ENCODE assay signal across 8 cellular contexts in genomic region chr11:123235117-123235686, GRCh38. TPM values are rescaled to one million over a fixed set of nuclear protein-coding genes. Genes with fewer than 3 reads are reported as not detected.
DNase-seq lines count a peak whose midpoint lies in the region; ATAC-seq and TF ChIP-seq lines count a peak whose summit lies in the region.

No MANE protein-coding gene starts in this region.

- WGBS in hepatocyte (ENCODE audit: low lambda C conversion rate, missing lambda C conversion rate), result 78% methylated on average over 14 of the region's 14 CpGs

- TF ChIP-seq CTCF in Caco-2 (IDR thresholded peaks at IDR 0.05; ENCODE audit: insufficient read depth in 1 of 2, low read depth in 1 of 2, low read length in 1 of 2, severe bottlenecking in 1 of 2, unreplicated experiment in 1 of 2) (peak; percentile 37 to 49), LNCAP (IDR thresholded peaks at IDR 0.05) (peak; percentile 86), hepatocyte (IDR thresholded peaks at IDR 0.05; ENCODE audit: poor library complexity) (peak; percentile 44)

- peaks cover 16% of the 10 kb centered on the region for H3K4me1 Mint-ChIP-seq in Caco-2 (ENCODE audit: low read depth, unreplicated experiment)
- peaks cover 17% of the 10 kb centered on the region for H3K4me1 Mint-ChIP-seq in activated T-cell treated with anti-CD3 and anti-CD28 coated beads, Interleukin-2, amount 50 U/mL, for 4 hours (ENCODE audit: low read depth)

- DNase-seq in Caco-2 (peak in 1 of 2 experiments; percentile 36), hepatocyte (ENCODE audit: low spot score) (no peak), mesenteric fat pad (ENCODE audit: low spot score) (no peak)
- peak; percentile 36 for DNase-seq in activated T-cell treated with anti-CD3 and anti-CD28 coated beads, Interleukin-2, amount 50 U/mL, for 4 hours
- peak; percentile 23 to 39 (median 31) for DNase-seq in stimulated activated CD4-positive, alpha-beta T cell treated with anti-CD3 and anti-CD28 coated beads, TNF-alpha, amount 100 ng/mL, for 48 hours (ENCODE audit: low read depth in 3 of 3)

- no peaks in the 10 kb centered on the region for H3K36me3 Mint-ChIP-seq in Caco-2 (ENCODE audit: insufficient read depth, unreplicated experiment)
- no peaks in the 10 kb centered on the region for H3K36me3 Mint-ChIP-seq in activated T-cell treated with anti-CD3 and anti-CD28 coated beads, Interleukin-2, amount 50 U/mL, for 4 hours (ENCODE audit: insufficient read depth)

- H3K27ac ChIP-seq in hepatocyte, result no peak overlapping the region

- H3K79me2 ChIP-seq in hepatocyte, result no peaks in the 10 kb centered on the region

- ATAC-seq in activated T-cell treated with anti-CD3 and anti-CD28 coated beads, Interleukin-2, amount 50 U/mL, for 4 hours, result no peak
- ATAC-seq in GM21786 (IDR thresholded peaks at IDR 0.05; ENCODE audit: unreplicated experiment) (no peak), GM19324 (IDR thresholded peaks at IDR 0.05; ENCODE audit: low FRiP score, unreplicated experiment) (no peak)

- no peak overlapping the region for H3K4me3 Mint-ChIP-seq in Caco-2 (ENCODE audit: unreplicated experiment)
- H3K4me3 Mint-ChIP-seq in activated T-cell treated with anti-CD3 and anti-CD28 coated beads, Interleukin-2, amount 50 U/mL, for 4 hours, result no peak overlapping the region

- H2AFZ ChIP-seq in hepatocyte, result no peak overlapping the region

- no peaks in the 10 kb centered on the region for H3K9me2 ChIP-seq in hepatocyte (replicated peaks; ENCODE audit: insufficient read depth)

- H3K27ac Mint-ChIP-seq in Caco-2 (ENCODE audit: unreplicated experiment), result no peak overlapping the region

- H3K4me3 ChIP-seq in Caco-2 (ENCODE audit: low read depth, low read length), result no peak overlapping the region
- no peak overlapping the region for H3K4me3 ChIP-seq in hepatocyte

- intact Hi-C loops in Caco-2 (cut with micrococcal nuclease; ENCODE audit: unreplicated experiment), result no loop called here

- CTCF ChIA-PET in Caco-2 (lab: Charles Lee), result interaction anchor here (0.6 kb wide), 1 partner anchor 12 kb away, joined by 5 read pairs; no protein-coding TSS in a partner anchor

- no peak overlapping the region for H3K4me2 ChIP-seq in hepatocyte

- H3K27me3 ChIP-seq in Caco-2 (replicated peaks; ENCODE audit: control insufficient read depth, insufficient read depth, low read length) (no peaks in the 10 kb centered on the region), hepatocyte (no peaks in the 10 kb centered on the region)

- H3K36me3 ChIP-seq in Caco-2 (ENCODE audit: control insufficient read depth, insufficient read depth, low read length) (no peaks in the 10 kb centered on the region), hepatocyte (replicated peaks; ENCODE audit: insufficient read depth, low read depth) (no peaks in the 10 kb centered on the region)

- H3K4me1 ChIP-seq in Caco-2 (peaks cover 26% of the 10 kb centered on the region), hepatocyte (ENCODE audit: insufficient read depth) (peaks cover 21% of the 10 kb centered on the region)

- H3K9me3 ChIP-seq in Caco-2 (no peaks in the 10 kb centered on the region), hepatocyte (ENCODE audit: low read depth) (no peaks in the 10 kb centered on the region)

- no peaks in the 10 kb centered on the region for H4K20me1 ChIP-seq in hepatocyte (ENCODE audit: insufficient read depth, poor library complexity, severe bottlenecking)

- no peaks in the 10 kb centered on the region for H3K27me3 Mint-ChIP-seq in Caco-2 (ENCODE audit: insufficient read depth, unreplicated experiment)
- H3K27me3 Mint-ChIP-seq in activated T-cell treated with anti-CD3 and anti-CD28 coated beads, Interleukin-2, amount 50 U/mL, for 4 hours (ENCODE audit: low read depth), result peaks cover 2% of the 10 kb centered on the region

- POLR2A ChIA-PET in Caco-2 (lab: Charles Lee), result no interaction called here

- no peaks in the 10 kb centered on the region for H3K9me3 Mint-ChIP-seq in Caco-2 (ENCODE audit: unreplicated experiment)
- no peaks in the 10 kb centered on the region for H3K9me3 Mint-ChIP-seq in activated T-cell treated with anti-CD3 and anti-CD28 coated beads, Interleukin-2, amount 50 U/mL, for 4 hours

- BruUV-seq in Caco-2 (replicated peaks; lab: Mats Ljungman, UMichigan), result no TSS peak

RNA-seq across cellular contexts. Expression of gene CLMP, which starts 40.2 kb away (rescaled TPM):
- total RNA-seq in Caco-2 (2022) (44.0 and 58.9 TPM in 2 replicates), hepatocyte (59.4 and 75.1 TPM in 2 replicates), mesenteric fat pad (199 TPM)
- total RNA-seq in activated T-cell treated with anti-CD3 and anti-CD28 coated beads, Interleukin-2, amount 50 U/mL, for 4 hours, result under 1 TPM; 0.11 to 0.25 (median 0.11) TPM
- polyA plus RNA-seq in hepatocyte, result 23.3 and 27.1 TPM in 2 replicates

Comparison
In these comparisons a context has a peak if more than half of its experiments do, and no peak if none do; other contexts are left out.
1. DNase-seq: peak in activated T-cell treated with anti-CD3 and anti-CD28 coated beads, Interleukin-2, amount 50 U/mL, for 4 hours (single experiment) and stimulated activated CD4-positive, alpha-beta T cell treated with anti-CD3 and anti-CD28 coated beads, TNF-alpha, amount 100 ng/mL, for 48 hours (3 of 3); none in hepatocyte (single experiment) and mesenteric fat pad (single experiment).
2. RNA of gene CLMP, which starts 40.2 kb away (total RNA-seq): 199 TPM in mesenteric fat pad (single experiment), 59.4 to 75.1 TPM in hepatocyte and 44.0 to 58.9 TPM in Caco-2; 0.11 to 0.25 TPM in activated T-cell treated with anti-CD3 and anti-CD28 coated beads, Interleukin-2, amount 50 U/mL, for 4 hours; every median in the first group is over 10 times any median in the second.
3. Peak in every context shown above with its lines, with median percentiles within 50 percentile points of each other: CTCF ChIP-seq.